ENCODE assay signal across 9 cellular contexts in the genomic region with DNA sequence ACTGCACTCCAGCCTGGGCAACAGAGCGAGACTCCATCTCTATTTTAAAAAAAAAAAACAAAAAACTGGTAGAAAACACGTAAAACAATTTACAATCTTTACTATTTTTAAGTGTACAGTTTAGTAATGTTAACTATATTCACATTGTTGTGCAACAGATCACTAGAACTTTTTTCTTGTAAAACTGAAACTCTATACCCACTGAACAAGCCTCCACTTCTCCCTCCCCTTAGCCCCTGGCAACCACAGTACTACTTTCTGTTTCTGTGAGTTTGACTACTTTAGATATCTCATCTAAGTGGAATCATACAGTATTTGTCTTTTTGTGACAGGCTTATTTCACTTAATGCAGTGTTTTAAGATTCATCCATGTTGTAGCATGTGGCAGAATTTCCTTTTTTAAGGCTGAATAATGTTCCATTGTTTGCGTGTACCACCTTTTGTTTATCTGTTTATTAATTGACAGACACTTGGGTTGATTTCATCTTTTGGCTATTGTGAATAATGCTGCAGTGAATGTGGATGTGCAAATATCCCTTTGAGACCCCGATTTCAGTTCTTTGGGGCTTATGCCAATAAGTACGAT. TPM values are rescaled to one million over a fixed set of nuclear protein-coding genes. Genes with fewer than 3 reads are reported as not detected.
DNase-seq lines count a peak whose midpoint lies in the region; ATAC-seq and TF ChIP-seq lines count a peak whose summit lies in the region.
"Had no signal": no experiment of that assay in that cellular context is flagged by ENCODE, and none has a peak within 500 bp of the region (broad histone marks: within the 10 kb centered on the region; RNA-seq: fewer than 3 reads in every experiment).

No MANE protein-coding gene starts in this region.

- H3K27me3 ChIP-seq in HAP-1 (ENCODE audit: low read depth), result no peaks in the 10 kb centered on the region

- H3K9me3 ChIP-seq in HAP-1, result no peaks in the 10 kb centered on the region

- TF ChIP-seq CTCF in fibroblast of villous mesenchyme (IDR thresholded peaks at IDR 0.05; ENCODE audit: insufficient read depth, low read depth, low read length), result no peak

- ATAC-seq in GM18867 (IDR thresholded peaks at IDR 0.05; ENCODE audit: unreplicated experiment), result peak; percentile 81
- peak; percentile 88 for ATAC-seq in GM21619 (IDR thresholded peaks at IDR 0.05; ENCODE audit: unreplicated experiment)
- peak; percentile 49 for ATAC-seq in HG03558 (IDR thresholded peaks at IDR 0.05; ENCODE audit: extremely low read depth, unreplicated experiment)
- no peak for ATAC-seq in HG02970 (IDR thresholded peaks at IDR 0.05; ENCODE audit: low FRiP score, unreplicated experiment)
- ATAC-seq: sciatic nerve had no signal

- DNase-seq in fibroblast of villous mesenchyme (ENCODE audit: low read depth), result peak; percentile 52
- no peak for DNase-seq in HAP-1 (ENCODE audit: low spot score in 2 of 2)
- DNase-seq in SK-N-DZ (ENCODE audit: low spot score), result no peak
- no peak for DNase-seq in NCI-H146 (lab: John Stamatoyannopoulos, UW)

- in situ Hi-C loops in HAP-1 (cut with MboI; ENCODE audit: low sequenced_read_pairs), result no loop called here

- peaks cover 35% of the 10 kb centered on the region for H3K36me3 ChIP-seq in HAP-1 (replicated peaks)

- H3K4me3 ChIP-seq in fibroblast of villous mesenchyme (ENCODE audit: low read depth, low read length) (no peak overlapping the region), HAP-1 (no peak overlapping the region)

- no peaks in the 10 kb centered on the region for H3K4me1 ChIP-seq in HAP-1

RNA-seq across cellular contexts. Expression of gene DDB2, which starts 10.9 kb away (rescaled TPM):
- 37.7 and 47.1 TPM in 2 replicates for total RNA-seq in fibroblast of villous mesenchyme
- 25.6 and 28.8 TPM in 2 replicates for polyA plus RNA-seq in SK-N-DZ (2014; cell fraction: cytosol; rRNA removed)
- 34.3 and 36.5 TPM in 2 replicates for polyA plus RNA-seq in SK-N-DZ (2014; cell fraction: nucleus; rRNA removed)

RNA-seq across cellular contexts. Expression of gene ACP2, which starts 23.0 kb away (rescaled TPM):
- total RNA-seq in fibroblast of villous mesenchyme, result 35.4 and 39.0 TPM in 2 replicates
- polyA plus RNA-seq in SK-N-DZ (2014; cell fraction: cytosol; rRNA removed), result 21.7 and 47.0 TPM in 2 replicates
- polyA plus RNA-seq in SK-N-DZ (2014; cell fraction: nucleus; rRNA removed), result 42.8 and 47.1 TPM in 2 replicates

RNA-seq across cellular contexts. Expression of gene NR1H3, which starts 32.2 kb away (rescaled TPM):
- total RNA-seq in fibroblast of villous mesenchyme, result 16.8 and 39.3 TPM in 2 replicates
- polyA plus RNA-seq in SK-N-DZ (2014; cell fraction: cytosol; rRNA removed), result 9.1 and 11.0 TPM in 2 replicates
- 18.6 and 23.2 TPM in 2 replicates for polyA plus RNA-seq in SK-N-DZ (2014; cell fraction: nucleus; rRNA removed)

RNA-seq across cellular contexts. Expression of gene PACSIN3, which starts 39.4 kb away (rescaled TPM):
- total RNA-seq in fibroblast of villous mesenchyme, result 26.7 and 39.3 TPM in 2 replicates
- polyA plus RNA-seq in SK-N-DZ (2014; cell fraction: cytosol; rRNA removed), result 35.3 and 47.8 TPM in 2 replicates
- 35.5 and 37.7 TPM in 2 replicates for polyA plus RNA-seq in SK-N-DZ (2014; cell fraction: nucleus; rRNA removed)

RNA-seq across cellular contexts. Expression of gene MADD, which starts 44.3 kb away (rescaled TPM):
- total RNA-seq in fibroblast of villous mesenchyme, result 20.3 and 27.2 TPM in 2 replicates
- polyA plus RNA-seq in SK-N-DZ (2014; cell fraction: cytosol; rRNA removed), result 25.1 and 35.4 TPM in 2 replicates
- polyA plus RNA-seq in SK-N-DZ (2014; cell fraction: nucleus; rRNA removed), result 71.8 and 128 TPM in 2 replicates
